In the genomic region with DNA sequence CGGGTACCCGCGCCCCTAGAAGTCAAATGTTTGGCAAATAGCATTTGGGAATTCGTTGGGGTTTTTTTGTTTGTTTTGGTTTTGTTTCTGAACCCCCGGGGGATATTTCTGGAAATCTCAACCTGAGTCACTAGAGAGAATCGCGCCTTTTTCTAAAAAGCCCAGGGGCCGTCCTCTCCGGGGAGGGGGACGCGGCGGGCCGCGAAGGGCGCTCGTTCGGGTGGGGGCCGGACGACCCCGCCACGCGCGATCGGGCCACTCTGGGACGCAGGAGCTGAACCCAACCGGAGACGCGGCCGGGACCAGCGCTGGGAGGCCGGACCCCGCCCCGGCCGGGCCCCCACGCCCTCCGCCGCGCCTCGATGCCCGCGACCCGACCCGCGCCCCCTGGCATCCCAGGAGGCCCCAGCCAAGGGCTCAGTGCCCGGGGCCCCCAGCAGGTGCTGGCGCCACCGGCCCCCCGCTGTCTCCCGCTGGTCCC, we compare ENCODE assay signal across 1 cellular context.
TF ChIP-seq lines count a peak whose summit lies in the region.

No MANE protein-coding gene starts in this region.

TF ChIP-seq in GM23338, 12 proteins besides CTCF, POLR2A, EP300 and RAD21 (continued from another document):
- TF ChIP-seq, protein P1, sequence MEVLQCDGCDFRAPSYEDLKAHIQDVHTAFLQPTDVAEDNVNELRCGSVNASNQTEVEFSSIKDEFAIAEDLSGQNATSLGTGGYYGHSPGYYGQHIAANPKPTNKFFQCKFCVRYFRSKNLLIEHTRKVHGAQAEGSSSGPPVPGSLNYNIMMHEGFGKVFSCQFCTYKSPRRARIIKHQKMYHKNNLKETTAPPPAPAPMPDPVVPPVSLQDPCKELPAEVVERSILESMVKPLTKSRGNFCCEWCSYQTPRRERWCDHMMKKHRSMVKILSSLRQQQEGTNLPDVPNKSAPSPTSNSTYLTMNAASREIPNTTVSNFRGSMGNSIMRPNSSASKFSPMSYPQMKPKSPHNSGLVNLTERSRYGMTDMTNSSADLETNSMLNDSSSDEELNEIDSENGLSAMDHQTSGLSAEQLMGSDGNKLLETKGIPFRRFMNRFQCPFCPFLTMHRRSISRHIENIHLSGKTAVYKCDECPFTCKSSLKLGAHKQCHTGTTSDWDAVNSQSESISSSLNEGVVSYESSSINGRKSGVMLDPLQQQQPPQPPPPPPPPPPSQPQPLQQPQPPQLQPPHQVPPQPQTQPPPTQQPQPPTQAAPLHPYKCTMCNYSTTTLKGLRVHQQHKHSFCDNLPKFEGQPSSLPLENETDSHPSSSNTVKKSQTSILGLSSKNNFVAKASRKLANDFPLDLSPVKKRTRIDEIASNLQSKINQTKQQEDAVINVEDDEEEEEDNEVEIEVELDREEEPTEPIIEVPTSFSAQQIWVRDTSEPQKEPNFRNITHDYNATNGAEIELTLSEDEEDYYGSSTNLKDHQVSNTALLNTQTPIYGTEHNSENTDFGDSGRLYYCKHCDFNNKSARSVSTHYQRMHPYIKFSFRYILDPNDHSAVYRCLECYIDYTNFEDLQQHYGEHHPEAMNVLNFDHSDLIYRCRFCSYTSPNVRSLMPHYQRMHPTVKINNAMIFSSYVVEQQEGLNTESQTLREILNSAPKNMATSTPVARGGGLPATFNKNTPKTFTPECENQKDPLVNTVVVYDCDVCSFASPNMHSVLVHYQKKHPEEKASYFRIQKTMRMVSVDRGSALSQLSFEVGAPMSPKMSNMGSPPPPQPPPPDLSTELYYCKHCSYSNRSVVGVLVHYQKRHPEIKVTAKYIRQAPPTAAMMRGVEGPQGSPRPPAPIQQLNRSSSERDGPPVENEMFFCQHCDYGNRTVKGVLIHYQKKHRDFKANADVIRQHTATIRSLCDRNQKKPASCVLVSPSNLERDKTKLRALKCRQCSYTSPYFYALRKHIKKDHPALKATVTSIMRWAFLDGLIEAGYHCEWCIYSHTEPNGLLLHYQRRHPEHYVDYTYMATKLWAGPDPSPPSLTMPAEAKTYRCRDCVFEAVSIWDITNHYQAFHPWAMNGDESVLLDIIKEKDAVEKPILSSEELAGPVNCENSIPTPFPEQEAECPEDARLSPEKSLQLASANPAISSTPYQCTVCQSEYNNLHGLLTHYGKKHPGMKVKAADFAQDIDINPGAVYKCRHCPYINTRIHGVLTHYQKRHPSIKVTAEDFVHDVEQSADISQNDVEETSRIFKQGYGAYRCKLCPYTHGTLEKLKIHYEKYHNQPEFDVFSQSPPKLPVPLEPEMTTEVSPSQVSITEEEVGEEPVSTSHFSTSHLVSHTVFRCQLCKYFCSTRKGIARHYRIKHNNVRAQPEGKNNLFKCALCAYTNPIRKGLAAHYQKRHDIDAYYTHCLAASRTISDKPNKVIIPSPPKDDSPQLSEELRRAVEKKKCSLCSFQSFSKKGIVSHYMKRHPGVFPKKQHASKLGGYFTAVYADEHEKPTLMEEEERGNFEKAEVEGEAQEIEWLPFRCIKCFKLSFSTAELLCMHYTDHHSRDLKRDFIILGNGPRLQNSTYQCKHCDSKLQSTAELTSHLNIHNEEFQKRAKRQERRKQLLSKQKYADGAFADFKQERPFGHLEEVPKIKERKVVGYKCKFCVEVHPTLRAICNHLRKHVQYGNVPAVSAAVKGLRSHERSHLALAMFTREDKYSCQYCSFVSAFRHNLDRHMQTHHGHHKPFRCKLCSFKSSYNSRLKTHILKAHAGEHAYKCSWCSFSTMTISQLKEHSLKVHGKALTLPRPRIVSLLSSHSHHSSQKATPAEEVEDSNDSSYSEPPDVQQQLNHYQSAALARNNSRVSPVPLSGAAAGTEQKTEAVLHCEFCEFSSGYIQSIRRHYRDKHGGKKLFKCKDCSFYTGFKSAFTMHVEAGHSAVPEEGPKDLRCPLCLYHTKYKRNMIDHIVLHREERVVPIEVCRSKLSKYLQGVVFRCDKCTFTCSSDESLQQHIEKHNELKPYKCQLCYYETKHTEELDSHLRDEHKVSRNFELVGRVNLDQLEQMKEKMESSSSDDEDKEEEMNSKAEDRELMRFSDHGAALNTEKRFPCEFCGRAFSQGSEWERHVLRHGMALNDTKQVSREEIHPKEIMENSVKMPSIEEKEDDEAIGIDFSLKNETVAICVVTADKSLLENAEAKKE (CRISPR knock-in tag; IDR thresholded peaks at IDR 0.05) = no peak
- TF ChIP-seq EZH2phosphoT487 (IDR thresholded peaks at IDR 0.05; ENCODE audit: unreplicated experiment) = no peak
- TF ChIP-seq NANOG (IDR thresholded peaks at IDR 0.05; ENCODE audit: borderline replicate concordance) = no peak
- TF ChIP-seq, protein P2, sequence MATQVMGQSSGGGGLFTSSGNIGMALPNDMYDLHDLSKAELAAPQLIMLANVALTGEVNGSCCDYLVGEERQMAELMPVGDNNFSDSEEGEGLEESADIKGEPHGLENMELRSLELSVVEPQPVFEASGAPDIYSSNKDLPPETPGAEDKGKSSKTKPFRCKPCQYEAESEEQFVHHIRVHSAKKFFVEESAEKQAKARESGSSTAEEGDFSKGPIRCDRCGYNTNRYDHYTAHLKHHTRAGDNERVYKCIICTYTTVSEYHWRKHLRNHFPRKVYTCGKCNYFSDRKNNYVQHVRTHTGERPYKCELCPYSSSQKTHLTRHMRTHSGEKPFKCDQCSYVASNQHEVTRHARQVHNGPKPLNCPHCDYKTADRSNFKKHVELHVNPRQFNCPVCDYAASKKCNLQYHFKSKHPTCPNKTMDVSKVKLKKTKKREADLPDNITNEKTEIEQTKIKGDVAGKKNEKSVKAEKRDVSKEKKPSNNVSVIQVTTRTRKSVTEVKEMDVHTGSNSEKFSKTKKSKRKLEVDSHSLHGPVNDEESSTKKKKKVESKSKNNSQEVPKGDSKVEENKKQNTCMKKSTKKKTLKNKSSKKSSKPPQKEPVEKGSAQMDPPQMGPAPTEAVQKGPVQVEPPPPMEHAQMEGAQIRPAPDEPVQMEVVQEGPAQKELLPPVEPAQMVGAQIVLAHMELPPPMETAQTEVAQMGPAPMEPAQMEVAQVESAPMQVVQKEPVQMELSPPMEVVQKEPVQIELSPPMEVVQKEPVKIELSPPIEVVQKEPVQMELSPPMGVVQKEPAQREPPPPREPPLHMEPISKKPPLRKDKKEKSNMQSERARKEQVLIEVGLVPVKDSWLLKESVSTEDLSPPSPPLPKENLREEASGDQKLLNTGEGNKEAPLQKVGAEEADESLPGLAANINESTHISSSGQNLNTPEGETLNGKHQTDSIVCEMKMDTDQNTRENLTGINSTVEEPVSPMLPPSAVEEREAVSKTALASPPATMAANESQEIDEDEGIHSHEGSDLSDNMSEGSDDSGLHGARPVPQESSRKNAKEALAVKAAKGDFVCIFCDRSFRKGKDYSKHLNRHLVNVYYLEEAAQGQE (IDR thresholded peaks at IDR 0.05; ENCODE audit: unreplicated experiment) = no peak
- no peak for TF ChIP-seq ZNF331 (CRISPR knock-in tag; IDR thresholded peaks at IDR 0.05; ENCODE audit: low read depth)
- TF ChIP-seq ZNF114 (CRISPR knock-in tag; IDR thresholded peaks at IDR 0.05) = no peak
- no peak for TF ChIP-seq EZH2 (IDR thresholded peaks at IDR 0.05; ENCODE audit: low read depth, unreplicated experiment)
- no peak for TF ChIP-seq JUNB (IDR thresholded peaks at IDR 0.05; ENCODE audit: unreplicated experiment)
- no peak for TF ChIP-seq CREB1 (CRISPR knock-in tag; IDR thresholded peaks at IDR 0.05; ENCODE audit: low read depth)
TF ChIP-seq in GM23338: peak in this region for 0.
